Comparison of ENCODE assay signal across 20 cellular contexts in the genomic region with DNA sequence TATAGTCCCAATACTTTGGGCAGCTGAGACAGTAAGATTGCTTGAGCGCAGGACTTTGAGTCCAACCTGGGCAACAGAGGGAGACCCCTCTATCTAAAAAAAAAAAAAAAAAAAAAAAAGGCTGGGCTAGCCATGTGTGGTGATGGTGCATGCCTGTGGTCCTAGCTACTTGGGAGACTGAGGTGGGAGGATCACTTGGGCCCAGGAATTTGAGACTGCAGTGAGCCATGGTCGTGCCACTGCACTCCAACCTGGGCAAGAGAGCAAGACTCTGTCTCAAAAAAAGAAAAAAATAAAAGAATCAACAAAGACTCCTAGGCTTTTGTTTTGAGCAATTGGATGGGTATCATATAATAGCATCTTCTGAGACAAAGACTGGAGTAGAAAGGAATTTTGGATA.
DNase-seq lines count a peak whose midpoint lies in the region; ATAC-seq, FAIRE-seq and TF ChIP-seq lines count a peak whose summit lies in the region.
"Had no signal": no experiment of that assay in that cellular context is flagged by ENCODE, and none has a peak within 500 bp of the region (broad histone marks: within the 10 kb centered on the region; RNA-seq: fewer than 3 reads in every experiment).

No MANE protein-coding gene starts in this region.

- H3K4me3 ChIP-seq in SJCRH30 (peak overlapping the region; percentile 27), fibroblast of lung (replicated peaks in 1 of 4; ENCODE audit: control extremely low read depth in 1 of 4, insufficient read depth in 1 of 4, low read depth in 3 of 4, low read length in 4 of 4) (no peak overlapping the region), skeletal muscle satellite cell (ENCODE audit: low read length) (peak overlapping the region; percentile 44)
- H3K4me3 ChIP-seq: dorsolateral prefrontal cortex, gastrocnemius medialis, suprapubic skin had no signal

- H2AFZ ChIP-seq in fibroblast of lung (ENCODE audit: low read length), result no peak overlapping the region

- H3K4me2 ChIP-seq in fibroblast of lung (ENCODE audit: extremely low read depth, insufficient read depth, low read length) (no peak overlapping the region), skeletal muscle satellite cell (ENCODE audit: low read length) (peak overlapping the region; percentile 72)

- no peaks in the 10 kb centered on the region for H3K79me2 ChIP-seq in fibroblast of lung (ENCODE audit: control insufficient read depth, insufficient read depth, low read length)

- FAIRE-seq in urothelium cell line (lab: Jason Lieb, UNC), result no peak
- FAIRE-seq: GM19239, HepG2 had no signal

- peaks cover 20% of the 10 kb centered on the region for H3K4me1 ChIP-seq in SJCRH30
- H3K4me1 ChIP-seq in fibroblast of lung (ENCODE audit: control insufficient read depth, extremely low read depth, insufficient read depth, low read length), result peaks cover 24% of the 10 kb centered on the region
- peaks cover 60% of the 10 kb centered on the region for H3K4me1 ChIP-seq in skeletal muscle satellite cell (ENCODE audit: control insufficient read depth, insufficient read depth, low read length)
- H3K4me1 ChIP-seq: gastrocnemius medialis, suprapubic skin had no signal

- H3K9ac ChIP-seq in fibroblast of lung (ENCODE audit: insufficient read depth, low read length), result peak overlapping the region; percentile 11
- peak overlapping the region; percentile 86 for H3K9ac ChIP-seq in skeletal muscle satellite cell (ENCODE audit: low read depth, low read length)

- TF ChIP-seq CTCF in fibroblast of lung (conservative IDR thresholded peaks at IDR 0.05 in 1 of 2, IDR thresholded peaks at IDR 0.05 in 1 of 2; ENCODE audit: low read depth in 1 of 2, low read length in 2 of 2), result no peak

- H3K36me3 ChIP-seq in SJCRH30 (no peaks in the 10 kb centered on the region), fibroblast of lung (ENCODE audit: control insufficient read depth, insufficient read depth, low read length) (no peaks in the 10 kb centered on the region), skeletal muscle satellite cell (ENCODE audit: insufficient read depth, low read length) (no peaks in the 10 kb centered on the region)
- H3K36me3 ChIP-seq: gastrocnemius medialis, suprapubic skin had no signal

- DNase-seq in EL, result peak; percentile 60
- peak in 1 of 2 experiments; percentile 18 for DNase-seq in SJCRH30
- peak in 1 of 2 donors; percentile 53 for DNase-seq in fibroblast of lung (ENCODE audit: low read depth in 2 of 2)
- DNase-seq in urothelium cell line (ENCODE audit: low spot score), result no peak
- no peak for DNase-seq in stimulated activated naive CD4-positive, alpha-beta T cell (lab: John Stamatoyannopoulos, UW)
- DNase-seq: activated CD4-positive, alpha-beta T cell treated with anti-CD3 and anti-CD28 coated beads for 48 hours; activated CD8-positive, alpha-beta memory T cell treated with anti-CD3 and anti-CD28 coated beads, Interleukin-2, amount 10 ng/mL, durations not matched to agents 7 days and 5 days; activated naive CD8-positive, alpha-beta T cell treated with anti-CD3 and anti-CD28 coated beads for 36 hours; COR-L47; dorsolateral prefrontal cortex; gastrocnemius medialis; H7; NCI-H146 had no signal

- H3K27me3 ChIP-seq in SJCRH30, result no peaks in the 10 kb centered on the region
- H3K27me3 ChIP-seq in fibroblast of lung (ENCODE audit: control insufficient read depth, insufficient read depth, low read length), result no peaks in the 10 kb centered on the region
- H3K27me3 ChIP-seq in skeletal muscle satellite cell (ENCODE audit: control insufficient read depth, insufficient read depth, low read length), result no peaks in the 10 kb centered on the region
- H3K27me3 ChIP-seq: gastrocnemius medialis, suprapubic skin had no signal

- ATAC-seq in GM19467 (IDR thresholded peaks at IDR 0.05; ENCODE audit: unreplicated experiment), result no peak
- ATAC-seq in HG03095 (IDR thresholded peaks at IDR 0.05; ENCODE audit: unreplicated experiment), result no peak
- ATAC-seq: activated CD8-positive, alpha-beta memory T cell treated with anti-CD3 and anti-CD28 coated beads, Interleukin-2, amount 10 ng/mL, durations not matched to agents 7 days and 5 days; activated T-helper 17 cell treated with anti-CD3 and anti-CD28 coated beads, Interleukin-2, amount 50 U/mL, for 72 hours; HepG2 had no signal

- peak overlapping the region; percentile 95 for H3K27ac ChIP-seq in SJCRH30
- peak overlapping the region; percentile 92 for H3K27ac ChIP-seq in fibroblast of lung (ENCODE audit: insufficient read depth, low read length)
- H3K27ac ChIP-seq: dorsolateral prefrontal cortex, suprapubic skin had no signal

- H3K9me3 ChIP-seq in SJCRH30 (replicated peaks), result no peaks in the 10 kb centered on the region
- H3K9me3 ChIP-seq in fibroblast of lung (ENCODE audit: control insufficient read depth, insufficient read depth, low read depth, low read length), result no peaks in the 10 kb centered on the region
- H3K9me3 ChIP-seq in skeletal muscle satellite cell (replicated peaks; ENCODE audit: low read length), result no peaks in the 10 kb centered on the region
- H3K9me3 ChIP-seq: gastrocnemius medialis, suprapubic skin had no signal

- no peaks in the 10 kb centered on the region for H4K20me1 ChIP-seq in fibroblast of lung (ENCODE audit: control insufficient read depth, extremely low read depth, insufficient read depth, low read length)

Comparison
In these comparisons a context has a peak if more than half of its experiments do, and no peak if none do; other contexts are left out.
1. H3K4me3 ChIP-seq: peak in SJCRH30 (single experiment) and skeletal muscle satellite cell (single experiment); none in fibroblast of lung (0 of 4).